ENCODE assay signal across 10 cellular contexts in genomic region chr1:54996869-54997710, GRCh38. TPM values are rescaled to one million over a fixed set of nuclear protein-coding genes. Genes with fewer than 3 reads are reported as not detected.
DNase-seq lines count a peak whose midpoint lies in the region; ATAC-seq, FAIRE-seq and TF ChIP-seq lines count a peak whose summit lies in the region.
"Had no signal": no experiment of that assay in that cellular context is flagged by ENCODE, and none has a peak within 500 bp of the region (broad histone marks: within the 10 kb centered on the region; RNA-seq: fewer than 3 reads in every experiment).

No MANE protein-coding gene starts in this region.

- CTCF ChIA-PET in H1 (lab: Charles Lee; ENCODE audit: partially characterized antibody) = interaction anchor here (0.7 to 11.0 kb wide), 26 partner anchors 7 to 197 kb away, joined by 3 to 511 read pairs (median 8); partner anchors contain the start of genes DHCR24 and TMEM61

- WGBS in H1 (ENCODE audit: extremely low coverage in 1 of 2, insufficient coverage in 1 of 2, insufficient read length in 1 of 2, insufficient replicate concordance in 2 of 2, low coverage in 1 of 2, low lambda C conversion rate in 2 of 2, missing lambda C conversion rate in 1 of 2), 2 experiments = 8% methylated on average over 43 of the region's 46 CpGs; no CpG with 5 or more reads in 1 of the 2 experiments

- no peak overlapping the region for H3K27ac ChIP-seq in OCI-LY3 (ENCODE audit: low read length)
- no peak overlapping the region for H3K27ac ChIP-seq in H1 (ENCODE audit: low read depth, low read length)

- no peak overlapping the region for H4K5ac ChIP-seq in H1 (ENCODE audit: insufficient read length, low read depth, low read length)

- no peak overlapping the region for H3K4me3 ChIP-seq in OCI-LY3 (ENCODE audit: low read length)
- H3K4me3 ChIP-seq in H1 (ENCODE audit: extremely low read depth in 1 of 4, insufficient read depth in 2 of 4, low read depth in 3 of 4, low read length in 4 of 4) = peak overlapping the region; percentile 12 to 65 (median 50)

- no peak overlapping the region for H3K14ac ChIP-seq in H1 (ENCODE audit: insufficient read length)

- H3K23ac ChIP-seq in H1 (ENCODE audit: insufficient read length) = no peak overlapping the region

- H3K36me3 ChIP-seq in OCI-LY3 (replicated peaks; ENCODE audit: low read depth, low read length) (no peaks in the 10 kb centered on the region), H1 (ENCODE audit: control insufficient read depth in 2 of 4, insufficient read depth in 4 of 4, low read length in 3 of 4) (no peaks in the 10 kb centered on the region)

- peak overlapping the region; percentile 72 for H3K4me3 Mint-ChIP-seq in natural killer cell treated with Interleukin-12 subunit alpha and Interleukin-12 subunit beta and Interleukin-15 and Interleukin-18, amount 100 ng/mL, for 72 hours
- H3K4me3 Mint-ChIP-seq: dendritic cell treated with granulocyte-macrophage colony-stimulating factor and Interleukin-4, amounts not matched to agents 40 ng/mL and 50 ng/mL, for 4 days had no signal

- POLR2A ChIA-PET in H1 (lab: Charles Lee; ENCODE audit: partially characterized antibody) = interaction anchor here (1.4 to 2.7 kb wide), 5 partner anchors 25 to 109 kb away, joined by 3 to 13 read pairs (median 5); no protein-coding TSS in a partner anchor

- H2AFZ ChIP-seq in OCI-LY3 (ENCODE audit: low read depth, low read length) (no peak overlapping the region), H1 (ENCODE audit: low read length) (no peak overlapping the region)

- no peaks in the 10 kb centered on the region for H3K9me3 Mint-ChIP-seq in natural killer cell treated with Interleukin-12 subunit alpha and Interleukin-12 subunit beta and Interleukin-15 and Interleukin-18, amount 100 ng/mL, for 72 hours
- H3K9me3 Mint-ChIP-seq: dendritic cell treated with granulocyte-macrophage colony-stimulating factor and Interleukin-4, amounts not matched to agents 40 ng/mL and 50 ng/mL, for 4 days had no signal

- ATAC-seq in natural killer cell treated with Interleukin-12 subunit alpha and Interleukin-12 subunit beta and Interleukin-15 and Interleukin-18, amount 100 ng/mL, for 72 hours = no peak
- no peak for ATAC-seq in GM18867 (IDR thresholded peaks at IDR 0.05; ENCODE audit: unreplicated experiment)

- no peak overlapping the region for H3K4ac ChIP-seq in H1 (replicated peaks; ENCODE audit: insufficient read length, low read depth, low read length)

- intact Hi-C loops in head of caudate nucleus (cut with DNase I) = loop anchor here (2.0 kb wide), 1 partner anchor 52 kb away; no protein-coding TSS in a partner anchor

- peak overlapping the region in 1 of 2 donors; percentile 70 for H3K27ac Mint-ChIP-seq in natural killer cell treated with Interleukin-12 subunit alpha and Interleukin-12 subunit beta and Interleukin-15 and Interleukin-18, amount 100 ng/mL, for 72 hours
- H3K27ac Mint-ChIP-seq: dendritic cell treated with granulocyte-macrophage colony-stimulating factor and Interleukin-4, amounts not matched to agents 40 ng/mL and 50 ng/mL, for 4 days had no signal

- DNase-seq in Daoy (ENCODE audit: low read depth) = peak; percentile 33
- peak in 1 of 2 experiments; percentile 71 for DNase-seq in H1 (ENCODE audit: low read depth in 1 of 2, low spot score in 2 of 2)
- DNase-seq in natural killer cell treated with Interleukin-12 subunit alpha and Interleukin-12 subunit beta and Interleukin-15 and Interleukin-18, amount 100 ng/mL, for 72 hours (ENCODE audit: low spot score) = no peak
- no peak for DNase-seq in ACHN
- no peak for DNase-seq in head of caudate nucleus
- DNase-seq in HK-2 (ENCODE audit: unreplicated experiment) = no peak

- H4K8ac ChIP-seq in H1 (ENCODE audit: extremely low read depth, insufficient read depth, low read length) = 0 out of 2 replicates have a peak overlapping the region, but pooled peaks have one; percentile 40

- in situ Hi-C loops in ACHN (cut with HindIII; ENCODE audit: low pct_ligation_motif_present, low pct_unique_long_range_greater_than_20kb, low sequenced_read_pairs) = no loop called here

- no peaks in the 10 kb centered on the region for H4K20me1 ChIP-seq in OCI-LY3 (ENCODE audit: insufficient read depth, low read length)
- no peaks in the 10 kb centered on the region for H4K20me1 ChIP-seq in H1 (replicated peaks in 1 of 2; ENCODE audit: control insufficient read depth in 1 of 2, insufficient read depth in 2 of 2, low read length in 2 of 2)

- H3K9me3 ChIP-seq in OCI-LY3 (ENCODE audit: insufficient read depth, low read length) (no peaks in the 10 kb centered on the region), H1 (ENCODE audit: insufficient read depth in 2 of 2, low read depth in 1 of 2, low read length in 1 of 2) (no peaks in the 10 kb centered on the region)

- 0 out of 2 replicates have a peak, but pooled peaks cover 3% of the 10 kb centered on the region for H3K4me1 ChIP-seq in OCI-LY3 (ENCODE audit: low read length)
- H3K4me1 ChIP-seq in H1 (replicated peaks in 1 of 4; ENCODE audit: control insufficient read depth in 3 of 4, insufficient read depth in 4 of 4, low read length in 3 of 4) = peaks cover 16 to 30% (median 23%) of the 10 kb centered on the region in 4 experiments

- H2BK15ac ChIP-seq in H1 (ENCODE audit: low read length) = no peak overlapping the region

- TF ChIP-seq CTCF in OCI-LY3 (IDR thresholded peaks at IDR 0.05; ENCODE audit: low read depth, low read length) = no peak
- TF ChIP-seq CTCF in H1 (IDR thresholded peaks at IDR 0.05; ENCODE audit: control extremely low read depth in 1 of 3, insufficient read depth in 1 of 3, low read depth in 1 of 3, low read length in 3 of 3) = no peak

- H2BK120ac ChIP-seq in H1 (replicated peaks; ENCODE audit: low read depth, low read length) = no peak overlapping the region

- H3K56ac ChIP-seq in H1 (replicated peaks; ENCODE audit: insufficient read length, low read depth, low read length) = no peak overlapping the region

- H3K36me3 Mint-ChIP-seq in natural killer cell treated with Interleukin-12 subunit alpha and Interleukin-12 subunit beta and Interleukin-15 and Interleukin-18, amount 100 ng/mL, for 72 hours = no peaks in the 10 kb centered on the region

- H3K23me2 ChIP-seq in H1 (ENCODE audit: low read depth, low read length) = peaks cover 4% of the 10 kb centered on the region; the same call in 1 of the 2 replicates

- peak overlapping the region; percentile 32 for H3K18ac ChIP-seq in H1 (ENCODE audit: extremely low read depth, low read length)

- no peak overlapping the region for H2AK5ac ChIP-seq in H1 (ENCODE audit: low read depth, low read length)

- H3K79me1 ChIP-seq in H1 (ENCODE audit: low read depth, low read length) = no peaks in the 10 kb centered on the region

- H3K9ac ChIP-seq in OCI-LY3 (ENCODE audit: low read length) (no peak overlapping the region), H1 (replicated peaks in 1 of 4; ENCODE audit: extremely low read depth in 1 of 4, low read depth in 3 of 4, low read length in 3 of 4) (no peak overlapping the region)

- peaks cover 17 to 23% of the 10 kb centered on the region in 2 donors for H3K4me1 Mint-ChIP-seq in natural killer cell treated with Interleukin-12 subunit alpha and Interleukin-12 subunit beta and Interleukin-15 and Interleukin-18, amount 100 ng/mL, for 72 hours (ENCODE audit: low read depth in 2 of 2)

- no peak overlapping the region for H4K91ac ChIP-seq in H1 (replicated peaks; ENCODE audit: insufficient read length, low read length)

- no peaks in the 10 kb centered on the region for H3K79me2 ChIP-seq in OCI-LY3 (ENCODE audit: low read length)
- H3K79me2 ChIP-seq in H1 (ENCODE audit: control insufficient read depth in 1 of 2, insufficient read depth in 2 of 2, low read length in 2 of 2) = no peaks in the 10 kb centered on the region

- H2BK12ac ChIP-seq in H1 (ENCODE audit: low read depth, low read length) = no peak overlapping the region

- H3K4me2 ChIP-seq in OCI-LY3 (ENCODE audit: low read length) (peak overlapping the region; percentile 79), H1 (ENCODE audit: insufficient read depth in 1 of 2, low read depth in 2 of 2, low read length in 2 of 2) (peak overlapping the region; percentile 55 to 80)

- H3K27me3 ChIP-seq in OCI-LY3 (ENCODE audit: low read depth, low read length) (peaks cover 12% of the 10 kb centered on the region; the same call in 1 of the 2 replicates), H1 (replicated peaks in 1 of 4; ENCODE audit: control insufficient read depth in 3 of 4, extremely low read depth in 1 of 4, insufficient read depth in 3 of 4, low read length in 3 of 4) (peaks cover 4 to 48% (median 41%) of the 10 kb centered on the region in 4 experiments)

- peaks cover 10 to 20% of the 10 kb centered on the region in 2 donors for H3K27me3 Mint-ChIP-seq in natural killer cell treated with Interleukin-12 subunit alpha and Interleukin-12 subunit beta and Interleukin-15 and Interleukin-18, amount 100 ng/mL, for 72 hours

- H2BK20ac ChIP-seq in H1 (ENCODE audit: low read length) = no peak overlapping the region

- TF ChIP-seq RAD21 in H1 (IDR thresholded peaks at IDR 0.05 in 1 of 2, conservative IDR thresholded peaks at IDR 0.05 in 1 of 2; ENCODE audit: low read depth in 2 of 2, low read length in 2 of 2) = no peak

- no peak overlapping the region for H2BK5ac ChIP-seq in H1 (ENCODE audit: low read depth, low read length)

- no peak for FAIRE-seq in H1 (lab: Jason Lieb, UNC)
- FAIRE-seq: TTC549 had no signal

- no peak for TF ChIP-seq POLR2A in H1 (IDR thresholded peaks at IDR 0.05; ENCODE audit: control extremely low read depth in 1 of 2, low read depth in 2 of 2, low read length in 2 of 2)

- TF ChIP-seq EP300 in H1 (IDR thresholded peaks at IDR 0.05; ENCODE audit: borderline replicate concordance in 1 of 2, low read depth in 2 of 2, low read length in 2 of 2) = no peak

RNA-seq across cellular contexts. Expression of gene BSND, which starts 1.6 kb away (rescaled TPM):
- total RNA-seq in Daoy (2014; rRNA removed; shearing (Covaris generic)) = not detected in 2 replicates
- total RNA-seq in H1 (2021; fragmentation: NEBNext Ultra II Directional; extraction: Animal tissue kit (Norgen Biotek cat#: 25700)) = 0.40 and 0.43 TPM in 2 replicates
- polyA plus RNA-seq in H1 (2011; rRNA removed) = 0.52 and 0.68 TPM in 2 replicates
- polyA plus RNA-seq in H1 (2011; cell fraction: cytosol; rRNA removed) = 0.67 TPM
- 1.0 TPM for polyA plus RNA-seq in H1 (2011; cell fraction: nucleus; rRNA removed)
- 0.37 to 0.74 TPM (median 0.55 TPM) in 4 replicates for polyA plus RNA-seq in H1 (2012, experiment 1 of 2)
- polyA plus RNA-seq in H1 (2012, experiment 2 of 2) = 0.50 TPM
- polyA plus RNA-seq in H1 (2013, experiment 1 of 2) = 0.26 TPM
- polyA plus RNA-seq in H1 (2013, experiment 2 of 2) = 0.26 TPM
- polyA minus RNA-seq in H1 (2011; rRNA and poly(A)+ RNA removed) = 0.39 and 0.54 TPM in 2 replicates
- not detected for polyA minus RNA-seq in H1 (2011; cell fraction: cytosol; rRNA and poly(A)+ RNA removed)
- 0.70 TPM for polyA minus RNA-seq in H1 (2011; cell fraction: nucleus; rRNA and poly(A)+ RNA removed)
- not detected for total RNA-seq in natural killer cell treated with Interleukin-12 subunit alpha and Interleukin-12 subunit beta and Interleukin-15 and Interleukin-18, amount 100 ng/mL, for 72 hours

RNA-seq across cellular contexts. Expression of gene TMEM61, which starts 16.7 kb away (rescaled TPM):
- total RNA-seq in Daoy (2014; rRNA removed; shearing (Covaris generic)) = not detected in 2 replicates
- 0.50 and 0.54 TPM in 2 replicates for total RNA-seq in H1 (2021; fragmentation: NEBNext Ultra II Directional; extraction: Animal tissue kit (Norgen Biotek cat#: 25700))
- polyA plus RNA-seq in H1 (2011; rRNA removed) = 1.4 and 2.0 TPM in 2 replicates
- 0.88 TPM for polyA plus RNA-seq in H1 (2011; cell fraction: cytosol; rRNA removed)
- 1.2 TPM for polyA plus RNA-seq in H1 (2011; cell fraction: nucleus; rRNA removed)
- 0.25 to 0.92 TPM (median 0.80 TPM) in 3 of 4 replicates, not detected in the other for polyA plus RNA-seq in H1 (2012, experiment 1 of 2)
- 1.0 TPM for polyA plus RNA-seq in H1 (2012, experiment 2 of 2)
- 1.4 TPM for polyA plus RNA-seq in H1 (2013, experiment 1 of 2)
- 0.94 TPM for polyA plus RNA-seq in H1 (2013, experiment 2 of 2)
- 0.35 TPM in 1 of 2 replicates, not detected in the other for polyA minus RNA-seq in H1 (2011; rRNA and poly(A)+ RNA removed)
- polyA minus RNA-seq in H1 (2011; cell fraction: cytosol; rRNA and poly(A)+ RNA removed) = not detected
- polyA minus RNA-seq in H1 (2011; cell fraction: nucleus; rRNA and poly(A)+ RNA removed) = not detected
- not detected for total RNA-seq in natural killer cell treated with Interleukin-12 subunit alpha and Interleukin-12 subunit beta and Interleukin-15 and Interleukin-18, amount 100 ng/mL, for 72 hours

RNA-seq across cellular contexts. Expression of gene PCSK9, which starts 42.3 kb away (rescaled TPM):
- 0.03 and 0.29 TPM in 2 replicates for total RNA-seq in Daoy (2014; rRNA removed; shearing (Covaris generic))
- total RNA-seq in H1 (2021; fragmentation: NEBNext Ultra II Directional; extraction: Animal tissue kit (Norgen Biotek cat#: 25700)) = 32.3 and 33.8 TPM in 2 replicates
- 22.3 and 39.4 TPM in 2 replicates for polyA plus RNA-seq in H1 (2011; rRNA removed)
- 30.1 TPM for polyA plus RNA-seq in H1 (2011; cell fraction: cytosol; rRNA removed)
- 56.2 TPM for polyA plus RNA-seq in H1 (2011; cell fraction: nucleus; rRNA removed)
- 20.6 to 29.9 TPM (median 28.3 TPM) in 4 replicates for polyA plus RNA-seq in H1 (2012, experiment 1 of 2)
- 24.1 TPM for polyA plus RNA-seq in H1 (2012, experiment 2 of 2)
- 65.1 TPM for polyA plus RNA-seq in H1 (2013, experiment 1 of 2)
- 59.8 TPM for polyA plus RNA-seq in H1 (2013, experiment 2 of 2)
- polyA minus RNA-seq in H1 (2011; rRNA and poly(A)+ RNA removed) = 14.4 and 15.8 TPM in 2 replicates
- 22.8 TPM for polyA minus RNA-seq in H1 (2011; cell fraction: cytosol; rRNA and poly(A)+ RNA removed)
- 18.1 TPM for polyA minus RNA-seq in H1 (2011; cell fraction: nucleus; rRNA and poly(A)+ RNA removed)
- total RNA-seq in natural killer cell treated with Interleukin-12 subunit alpha and Interleukin-12 subunit beta and Interleukin-15 and Interleukin-18, amount 100 ng/mL, for 72 hours = not detected

Comparison
In these comparisons a context has a peak if more than half of its experiments do, and no peak if none do; other contexts are left out.
1. RNA of gene PCSK9, which starts 42.3 kb away (total RNA-seq): 32.3 to 33.8 TPM in H1; 0.03 to 0.29 TPM in Daoy and not detected in natural killer cell treated with Interleukin-12 subunit alpha and Interleukin-12 subunit beta and Interleukin-15 and Interleukin-18, amount 100 ng/mL, for 72 hours; every median in the first group is over 10 times any median in the second.